Comparison of ENCODE assay signal across 21 cellular contexts in genomic region chrX:133650262-133650661, GRCh38.
"Had no signal": no experiment of that assay in that cellular context is flagged by ENCODE, and none has a peak within 500 bp of the region (broad histone marks: within the 10 kb centered on the region; RNA-seq: fewer than 3 reads in every experiment).

No MANE protein-coding gene starts in this region.

- H3K27me3 Mint-ChIP-seq: dendritic cell treated with granulocyte-macrophage colony-stimulating factor and Interleukin-4, amounts not matched to agents 40 ng/mL and 50 ng/mL, for 4 days; effector memory CD8-positive, alpha-beta T cell had no signal

- H3K36me3 ChIP-seq: esophagus squamous epithelium, gastroesophageal sphincter, left ventricle myocardium inferior, neutrophil, sigmoid colon, stomach, thoracic aorta, transverse colon had no signal

- FAIRE-seq: small intestine had no signal

- H3K36me3 Mint-ChIP-seq: natural killer cell had no signal

- H3K4me3 Mint-ChIP-seq: dendritic cell treated with granulocyte-macrophage colony-stimulating factor and Interleukin-4, amounts not matched to agents 40 ng/mL and 50 ng/mL, for 4 days; effector memory CD8-positive, alpha-beta T cell; natural killer cell had no signal

- H3K4me1 ChIP-seq: left ventricle myocardium inferior, sigmoid colon, stomach, transverse colon had no signal

- H3K27me3 ChIP-seq: esophagus squamous epithelium, gastroesophageal sphincter, neutrophil, sigmoid colon, stomach, transverse colon had no signal

- H3K27ac ChIP-seq: esophagus squamous epithelium, gastroesophageal sphincter, left ventricle myocardium inferior, neutrophil, sigmoid colon, stomach, thoracic aorta, transverse colon had no signal

- H3K9me3 ChIP-seq: esophagus squamous epithelium, gastroesophageal sphincter, left ventricle myocardium inferior, neutrophil, sigmoid colon, stomach, thoracic aorta, transverse colon had no signal

- H3K4me1 Mint-ChIP-seq: natural killer cell had no signal

- H3K27ac Mint-ChIP-seq: dendritic cell treated with granulocyte-macrophage colony-stimulating factor and Interleukin-4, amounts not matched to agents 40 ng/mL and 50 ng/mL, for 4 days; effector memory CD8-positive, alpha-beta T cell; natural killer cell had no signal

- ATAC-seq: effector memory CD8-positive, alpha-beta T cell; gastroesophageal sphincter; left cardiac atrium; natural killer cell had no signal

- DNase-seq: central memory CD4-positive, alpha-beta T cell; effector memory CD8-positive, alpha-beta T cell; esophagus squamous epithelium; foreskin fibroblast; glutamatergic neuron; islet precursor cell; left cardiac atrium; left ventricle myocardium inferior; natural killer cell; sigmoid colon; small intestine; stimulated activated CD4-positive, alpha-beta T cell treated with anti-CD3 and anti-CD28 coated beads, Interleukin-12 subunit alpha, Interleukin-12 subunit beta, amount 100 ng/mL, for 4 hours; stimulated activated naive CD4-positive, alpha-beta T cell; stomach; substantia nigra; transverse colon had no signal

- H3K9me3 Mint-ChIP-seq: dendritic cell treated with granulocyte-macrophage colony-stimulating factor and Interleukin-4, amounts not matched to agents 40 ng/mL and 50 ng/mL, for 4 days; effector memory CD8-positive, alpha-beta T cell; natural killer cell had no signal

- H3K4me3 ChIP-seq: esophagus squamous epithelium, gastroesophageal sphincter, left ventricle myocardium inferior, lung, sigmoid colon, stomach, thoracic aorta, transverse colon had no signal
